Comparison of ENCODE assay signal across 8 cellular contexts in genomic region chr16:66750279-66751134, GRCh38. TPM values are rescaled to one million over a fixed set of nuclear protein-coding genes. Genes with fewer than 3 reads are reported as not detected.
A peak's percentile ranks its signal among the peaks of the same experiment; 100 is the strongest.
DNase-seq lines count a peak whose midpoint lies in the region; TF ChIP-seq lines count a peak whose summit lies in the region.

No MANE protein-coding gene starts in this region.

- peak overlapping the region; percentile 88 to 100 (median 98) for H3K4me3 ChIP-seq in BLaER1 treated with 17β-estradiol and CSF1 and Interleukin-3, amounts not matched to agents 10 nM and 100 nM
- H3K4me3 ChIP-seq in HFF-Myc (replicated peaks; ENCODE audit: low read depth, low read length) = peak overlapping the region; percentile 96

- peaks cover 31 to 48% (median 40%) of the 10 kb centered on the region in 11 experiments for H3K36me3 ChIP-seq in BLaER1 treated with 17β-estradiol and CSF1 and Interleukin-3, amounts not matched to agents 10 nM and 100 nM

- peak overlapping the region; percentile 93 to 99 (median 98) for H3K9ac ChIP-seq in BLaER1 treated with 17β-estradiol and CSF1 and Interleukin-3, amounts not matched to agents 10 nM and 100 nM

- peaks cover 42 to 55% (median 50%) of the 10 kb centered on the region in 10 experiments for H3K4me1 ChIP-seq in BLaER1 treated with 17β-estradiol and CSF1 and Interleukin-3, amounts not matched to agents 10 nM and 100 nM

- H3K9me3 Mint-ChIP-seq in activated naive CD8-positive, alpha-beta T cell (ENCODE audit: low read depth) = no peaks in the 10 kb centered on the region

- H3K4me1 Mint-ChIP-seq in activated naive CD8-positive, alpha-beta T cell (ENCODE audit: low read depth) = peaks cover 42% of the 10 kb centered on the region

- H3K27ac Mint-ChIP-seq in activated naive CD8-positive, alpha-beta T cell = peak overlapping the region; percentile 92

- peak overlapping the region; percentile 95 for H3K4me3 Mint-ChIP-seq in activated naive CD8-positive, alpha-beta T cell

- H3K27ac ChIP-seq in BLaER1 treated with 17β-estradiol and CSF1 and Interleukin-3, amounts not matched to agents 10 nM and 100 nM = peak overlapping the region; percentile 96 to 100 (median 97)
- peak overlapping the region; percentile 81 for H3K27ac ChIP-seq in temporal lobe (ENCODE audit: low read depth, low read length)

- no peaks in the 10 kb centered on the region for H3K9me3 ChIP-seq in BLaER1 treated with 17β-estradiol and CSF1 and Interleukin-3, amounts not matched to agents 10 nM and 100 nM (replicated peaks in 1 of 11)

- H3K4me2 ChIP-seq in BLaER1 treated with 17β-estradiol and CSF1 and Interleukin-3, amounts not matched to agents 10 nM and 100 nM = peak overlapping the region; percentile 85 to 99 (median 94)

- peaks cover 1% of the 10 kb centered on the region for H3K27me3 Mint-ChIP-seq in activated naive CD8-positive, alpha-beta T cell

- H4K20me1 ChIP-seq in BLaER1 treated with 17β-estradiol and CSF1 and Interleukin-3, amounts not matched to agents 10 nM and 100 nM = peaks cover 49 to 58% (median 54%) of the 10 kb centered on the region in 11 experiments; a peak in 20 of 22 replicates

- H3K27me3 ChIP-seq in BLaER1 treated with 17β-estradiol and CSF1 and Interleukin-3, amounts not matched to agents 10 nM and 100 nM = peaks cover 5 to 17% (median 14%) of the 10 kb centered on the region in 11 experiments; a peak in 17 of 22 replicates

- no peak for TF ChIP-seq CTCF in HFF-Myc (IDR thresholded peaks at IDR 0.05; ENCODE audit: low read depth, low read length, missing control alignments)

- DNase-seq in HFF-Myc (ENCODE audit: extremely low read depth, low read depth) = no peak
- DNase-seq in iris pigment epithelial cell (ENCODE audit: low read depth) = peak; percentile 11
- no peak for DNase-seq in NCI-H524 (lab: John Stamatoyannopoulos, UW)
- no peak for DNase-seq in GDM1 (lab: John Stamatoyannopoulos, UW)
- DNase-seq in epidermal melanocyte (ENCODE audit: insufficient read length, low spot score) = no peak

- no peaks in the 10 kb centered on the region for H3K36me3 Mint-ChIP-seq in activated naive CD8-positive, alpha-beta T cell

RNA-seq across cellular contexts. Expression of gene DYNC1LI2, which starts 0.9 kb away (rescaled TPM):
- 153 TPM for total RNA-seq in temporal lobe

RNA-seq across cellular contexts. Expression of gene TERB1, which starts 50.9 kb away (rescaled TPM):
- 0.25 TPM for total RNA-seq in temporal lobe

RNA-seq across cellular contexts. Expression of gene CMTM4, which starts 54.0 kb away (rescaled TPM):
- 42.5 TPM for total RNA-seq in temporal lobe
